ENCODE assay signal across 8 cellular contexts in the genomic region with DNA sequence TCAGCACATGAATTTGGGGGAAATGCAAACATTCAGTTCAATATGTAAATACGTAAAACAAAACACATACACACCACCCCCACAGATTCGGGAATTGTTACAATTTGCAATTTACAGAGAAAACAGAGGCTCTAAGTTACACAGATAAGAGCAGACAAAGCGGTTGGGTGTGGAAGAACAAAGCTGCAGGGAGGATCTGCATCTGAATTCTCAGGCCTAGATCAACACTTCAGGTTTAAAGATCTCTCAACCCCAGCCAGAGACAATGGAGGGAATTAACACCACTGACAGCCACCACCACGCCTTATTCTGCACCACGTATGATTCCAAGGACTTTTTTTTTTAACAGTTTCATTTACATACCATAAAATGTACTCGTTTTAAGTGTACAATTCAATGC.
"Had no signal": no experiment of that assay in that cellular context is flagged by ENCODE, and none has a peak within 500 bp of the region (broad histone marks: within the 10 kb centered on the region; RNA-seq: fewer than 3 reads in every experiment).

No MANE protein-coding gene starts in this region.

- ATAC-seq: HCT116, HepG2 had no signal

- H3K4me2 ChIP-seq: KMS-11 had no signal

- H3K9ac ChIP-seq: KMS-11 had no signal

- FAIRE-seq: H54, HepG2 had no signal

- DNase-seq: GOT3, H9, KBM-7 had no signal

- H3K27ac ChIP-seq: HL-60, KMS-11 had no signal
